In the genomic region with DNA sequence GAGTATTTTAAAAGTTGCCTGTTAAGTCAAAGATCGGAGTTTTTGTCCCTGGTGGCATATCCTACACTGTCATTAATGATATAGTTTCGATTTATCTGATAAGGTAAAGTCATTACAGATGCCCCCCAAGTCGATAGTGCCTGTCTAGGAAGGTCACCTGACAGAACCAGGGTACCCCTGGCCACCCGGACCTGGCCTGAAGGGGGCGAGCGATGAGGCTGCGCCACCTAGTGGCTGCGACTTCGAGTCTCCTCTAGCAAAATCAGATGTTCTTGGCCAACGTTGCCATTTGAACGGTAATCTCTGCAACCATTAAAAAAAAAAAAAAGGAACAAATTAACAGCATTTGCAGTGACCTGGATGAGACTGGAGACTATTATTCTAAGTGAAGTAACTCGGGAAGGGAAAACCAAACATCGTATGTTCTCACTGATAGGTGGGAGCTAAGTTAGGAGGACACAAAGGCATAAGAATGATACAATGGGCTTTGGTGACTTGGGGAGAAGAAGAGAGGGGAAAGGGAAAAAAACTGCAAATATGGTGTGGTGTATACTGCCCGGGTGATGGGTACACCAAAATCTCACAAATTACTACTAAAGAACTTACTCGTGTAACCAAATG, we compare ENCODE assay signal across 8 cellular contexts.
DNase-seq lines count a peak whose midpoint lies in the region; ATAC-seq and TF ChIP-seq lines count a peak whose summit lies in the region.

No MANE protein-coding gene starts in this region.

- no peaks in the 10 kb centered on the region for H3K4me1 Mint-ChIP-seq in activated naive CD8-positive, alpha-beta T cell treated with anti-CD3 and anti-CD28 coated beads for 36 hours

- H3K9me3 ChIP-seq in left ventricle myocardium inferior (replicated peaks): peaks cover 1% of the 10 kb centered on the region

- H3K36me3 ChIP-seq in left ventricle myocardium inferior: no peaks in the 10 kb centered on the region

- H3K4me3 ChIP-seq in NB4 (ENCODE audit: low read depth, low read length) (no peak overlapping the region), left ventricle myocardium inferior (no peak overlapping the region), retinal pigment epithelial cell (ENCODE audit: low read length) (no peak overlapping the region)

- H3K27me3 ChIP-seq in left ventricle myocardium inferior (ENCODE audit: low read depth): peaks cover 24% of the 10 kb centered on the region

- no peaks in the 10 kb centered on the region for H3K4me1 ChIP-seq in left ventricle myocardium inferior

- peak; percentile 93 for TF ChIP-seq CTCF in NB4 (IDR thresholded peaks at IDR 0.05; ENCODE audit: low read depth, low read length)
- TF ChIP-seq CTCF in left ventricle myocardium inferior (IDR thresholded peaks at IDR 0.05; ENCODE audit: borderline replicate concordance): peak; percentile 66
- peak; percentile 96 for TF ChIP-seq CTCF in retinal pigment epithelial cell (conservative IDR thresholded peaks at IDR 0.05; ENCODE audit: low read depth, low read length)

- no peak overlapping the region for H3K27ac ChIP-seq in left ventricle myocardium inferior (replicated peaks)

- DNase-seq in SIG-M5 treated with dmso at 0.1 percent for 504 hours (lab: John Stamatoyannopoulos, UW; ENCODE audit: unreplicated experiment): peak; percentile 11
- no peak for DNase-seq in SIG-M5 (lab: John Stamatoyannopoulos, UW)
- peak; percentile 58 for DNase-seq in NB4 (ENCODE audit: low read depth)
- peak; percentile 38 for DNase-seq in activated naive CD8-positive, alpha-beta T cell treated with anti-CD3 and anti-CD28 coated beads for 36 hours
- peak; percentile 13 for DNase-seq in left ventricle myocardium inferior
- peak; percentile 10 for DNase-seq in retinal pigment epithelial cell (ENCODE audit: low read depth)
- DNase-seq in NCI-H2029 (lab: John Stamatoyannopoulos, UW): no peak

- TF ChIP-seq POLR2A in NB4 (IDR thresholded peaks at IDR 0.05; ENCODE audit: extremely low read depth, insufficient read length): no peak

- no peak overlapping the region for H3K27ac Mint-ChIP-seq in activated naive CD8-positive, alpha-beta T cell treated with anti-CD3 and anti-CD28 coated beads for 36 hours

- no peaks in the 10 kb centered on the region for H3K36me3 Mint-ChIP-seq in activated naive CD8-positive, alpha-beta T cell treated with anti-CD3 and anti-CD28 coated beads for 36 hours

- intact Hi-C loops in left ventricle myocardium inferior (cut with micrococcal nuclease): no loop called here

- ATAC-seq in HG02610 (IDR thresholded peaks at IDR 0.05; ENCODE audit: unreplicated experiment): peak; percentile 85

- H3K27me3 Mint-ChIP-seq in activated naive CD8-positive, alpha-beta T cell treated with anti-CD3 and anti-CD28 coated beads for 36 hours: peaks cover 11% of the 10 kb centered on the region

- H3K9me3 Mint-ChIP-seq in activated naive CD8-positive, alpha-beta T cell treated with anti-CD3 and anti-CD28 coated beads for 36 hours: peaks cover 2% of the 10 kb centered on the region

- no peak overlapping the region for H3K4me3 Mint-ChIP-seq in activated naive CD8-positive, alpha-beta T cell treated with anti-CD3 and anti-CD28 coated beads for 36 hours

Comparison
In these comparisons a context has a peak if more than half of its experiments do, and no peak if none do; other contexts are left out.
1. DNase-seq: peak in SIG-M5 treated with dmso at 0.1 percent for 504 hours (single experiment), NB4 (single experiment), activated naive CD8-positive, alpha-beta T cell treated with anti-CD3 and anti-CD28 coated beads for 36 hours (single experiment), left ventricle myocardium inferior (single experiment) and retinal pigment epithelial cell (single experiment); none in SIG-M5 (single experiment) and NCI-H2029 (single experiment).
2. Peak in every context shown above with its lines, with median percentiles within 50 percentile points of each other: CTCF ChIP-seq.